ENCODE assay signal across 8 cellular contexts in genomic region chr11:125263268-125263790, GRCh38.
A peak's percentile ranks its signal among the peaks of the same experiment; 100 is the strongest.
DNase-seq lines count a peak whose midpoint lies in the region; ATAC-seq and TF ChIP-seq lines count a peak whose summit lies in the region.

No MANE protein-coding gene starts in this region.

- H3K4me3 ChIP-seq in adrenal gland: no peak overlapping the region

- no peak for TF ChIP-seq CTCF in adrenal gland (IDR thresholded peaks at IDR 0.05)

- H3K27ac ChIP-seq in adrenal gland: peak overlapping the region in 3 of 5 donors; percentile 44 to 72 (median 49)

- peak; percentile 92 for ATAC-seq in left ventricle myocardium superior
- ATAC-seq in GM18873 (IDR thresholded peaks at IDR 0.05; ENCODE audit: low FRiP score, unreplicated experiment): no peak
- no peak for ATAC-seq in HG03045 (IDR thresholded peaks at IDR 0.05; ENCODE audit: unreplicated experiment)
- ATAC-seq in HG03520 (IDR thresholded peaks at IDR 0.05; ENCODE audit: unreplicated experiment): no peak

- DNase-seq in ELR (ENCODE audit: low read depth) (peak; percentile 81), adrenal gland (peak; percentile 37 to 87 (median 60)), left ventricle myocardium superior (peak; percentile 89), posterior cingulate gyrus (peak; percentile 57 to 94 (median 68)), OCI-M1 (lab: John Stamatoyannopoulos, UW) (no peak)

- H3K27me3 ChIP-seq in adrenal gland: no peaks in the 10 kb centered on the region

- H3K36me3 ChIP-seq in adrenal gland (replicated peaks in 1 of 2): no peaks in the 10 kb centered on the region

- H3K9me3 ChIP-seq in adrenal gland (replicated peaks in 1 of 3): no peaks in the 10 kb centered on the region

- intact Hi-C loops in adrenal gland (cut with DNase I): no loop called here
- intact Hi-C loops in left ventricle myocardium superior (cut with micrococcal nuclease): no loop called here
- intact Hi-C loops in posterior cingulate gyrus (cut with DNase I): no loop called here

- peaks cover 0 to 8% of the 10 kb centered on the region in 2 donors for H3K4me1 ChIP-seq in adrenal gland (replicated peaks in 1 of 2)

- TF ChIP-seq POLR2A in adrenal gland (IDR thresholded peaks at IDR 0.05): no peak

- WGBS in adrenal gland, 4 donors: 11 to 14% (median 13%) methylated on average over 7 to 29 of the region's 29 CpGs
